1 cellular context compared by ENCODE assay signal in genomic region chr20:11270566-11270965, GRCh38.
TF ChIP-seq lines count a peak whose summit lies in the region.

No MANE protein-coding gene starts in this region.

TF ChIP-seq in GM23338, 12 proteins besides CTCF, POLR2A, EP300 and RAD21 (continued from another document):
- TF ChIP-seq ZNF462 (CRISPR knock-in tag; IDR thresholded peaks at IDR 0.05): no peak
TF ChIP-seq in GM23338: peak in this region for 0.
